8 cellular contexts compared by ENCODE assay signal in the genomic region with DNA sequence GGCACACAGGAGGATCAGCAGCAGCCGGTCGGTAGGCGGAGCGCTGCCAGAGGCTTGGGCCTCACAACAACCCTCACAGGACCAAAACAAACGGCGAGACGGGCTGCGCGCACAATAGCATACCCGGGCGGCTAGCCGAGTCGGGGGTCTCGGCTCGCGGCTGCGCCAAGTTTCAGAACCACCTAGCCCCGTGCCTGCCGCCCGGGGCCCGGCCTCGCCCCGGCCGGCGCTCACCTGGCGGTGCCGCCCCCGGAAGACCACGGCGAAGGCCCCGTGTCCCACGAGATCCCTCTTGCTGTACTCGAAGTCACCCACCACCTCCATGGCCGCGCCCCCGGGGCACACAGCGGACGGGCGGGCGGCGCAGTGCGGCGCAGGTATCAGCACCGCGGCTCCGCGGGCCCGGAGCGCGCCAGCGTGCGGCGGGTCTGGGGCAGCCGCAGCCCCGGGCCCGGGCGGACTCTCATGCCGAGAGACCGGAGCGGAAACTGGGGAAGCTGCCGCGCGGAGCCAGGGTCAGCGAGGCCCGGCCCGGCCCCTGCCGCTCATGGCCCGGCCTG. TPM values are rescaled to one million over a fixed set of nuclear protein-coding genes. Genes with fewer than 3 reads are reported as not detected.
DNase-seq lines count a peak whose midpoint lies in the region; ATAC-seq and TF ChIP-seq lines count a peak whose summit lies in the region.

No MANE protein-coding gene starts in this region.

- H3K4me1 ChIP-seq in colonic mucosa (no peaks in the 10 kb centered on the region), spleen (peaks cover 0 to 29% (median 20%) of the 10 kb centered on the region in 6 donors)

- H3K4me3 ChIP-seq in colonic mucosa = peak overlapping the region; percentile 83
- peak overlapping the region; percentile 51 for H3K4me3 ChIP-seq in kidney epithelial cell (ENCODE audit: low read depth, low read length)
- peak overlapping the region; percentile 63 to 93 (median 77) for H3K4me3 ChIP-seq in spleen

- no peaks in the 10 kb centered on the region for H3K9me3 ChIP-seq in colonic mucosa
- no peaks in the 10 kb centered on the region for H3K9me3 ChIP-seq in spleen

- H3K9ac ChIP-seq in colonic mucosa (ENCODE audit: low read depth in 2 of 2, low read length in 2 of 2) = peak overlapping the region; percentile 22 to 82

- intact Hi-C loops in colonic mucosa (cut with DNase I) = no loop called here
- intact Hi-C loops in spleen (cut with DNase I; ENCODE audit: low total_unique reads) = no loop called here

- TF ChIP-seq POLR2A in spleen (IDR thresholded peaks at IDR 0.05) = no peak

- TF ChIP-seq CTCF in colonic mucosa (IDR thresholded peaks at IDR 0.05) = no peak
- peak; percentile 55 for TF ChIP-seq CTCF in kidney epithelial cell (IDR thresholded peaks at IDR 0.05; ENCODE audit: insufficient read depth, low read length, poor library complexity, severe bottlenecking)
- TF ChIP-seq CTCF in spleen (IDR thresholded peaks at IDR 0.05 in 8 of 11, conservative IDR thresholded peaks at IDR 0.05 in 3 of 11) = peak in 3 of 11 experiments; percentile 26 to 43 (median 30)

- H3K27me3 ChIP-seq in colonic mucosa (no peaks in the 10 kb centered on the region), kidney epithelial cell (ENCODE audit: control insufficient read depth, insufficient read depth, low read length) (no peaks in the 10 kb centered on the region), spleen (replicated peaks in 1 of 7) (peaks cover 0 to 19% (median 0%) of the 10 kb centered on the region in 7 donors)

- peak; percentile 49 for DNase-seq in CD1c-positive myeloid dendritic cell (ENCODE audit: extremely low spot score)
- peak; percentile 74 for DNase-seq in NCI-H146 (lab: John Stamatoyannopoulos, UW)
- peak; percentile 73 for DNase-seq in colonic mucosa
- DNase-seq in kidney epithelial cell (ENCODE audit: low read depth) = no peak
- DNase-seq in spleen = peak; percentile 89

- H3K36me3 ChIP-seq in colonic mucosa (no peaks in the 10 kb centered on the region), kidney epithelial cell (ENCODE audit: control insufficient read depth, insufficient read depth, low read length) (no peaks in the 10 kb centered on the region), spleen (peaks cover 0 to 15% (median 0%) of the 10 kb centered on the region in 6 donors)

- WGBS in spleen, 5 donors = 0 to 2% (median 1%) methylated on average over 3 to 68 of the region's 68 CpGs

- ATAC-seq in GM21529 (IDR thresholded peaks at IDR 0.05; ENCODE audit: unreplicated experiment) = peak; percentile 72
- peak; percentile 67 to 71 for ATAC-seq in activated CD4-positive, CD25-positive, alpha-beta regulatory T cell treated with anti-CD3 and anti-CD28 coated beads, Interleukin-2, amount 50 U/mL, for 24 hours
- ATAC-seq in GM18519 (IDR thresholded peaks at IDR 0.05; ENCODE audit: low FRiP score, unreplicated experiment) = no peak

- H3K27ac ChIP-seq in colonic mucosa (peak overlapping the region; percentile 76), spleen (peak overlapping the region; percentile 60 to 90 (median 85))

RNA-seq across cellular contexts. Expression of a gene that starts 0.6 kb away (rescaled TPM):
- total RNA-seq in colonic mucosa (1 to 10 TPM; 3.5 to 7.0 TPM), kidney epithelial cell (17.7 and 24.5 TPM in 2 replicates), spleen (10 to 100 TPM; 12.2 to 20.9 (median 18.1) TPM)
- 1 to 10 TPM; 2.7 to 5.2 (median 3.6) TPM for polyA plus RNA-seq in spleen
